8 cellular contexts compared by ENCODE assay signal in the genomic region with DNA sequence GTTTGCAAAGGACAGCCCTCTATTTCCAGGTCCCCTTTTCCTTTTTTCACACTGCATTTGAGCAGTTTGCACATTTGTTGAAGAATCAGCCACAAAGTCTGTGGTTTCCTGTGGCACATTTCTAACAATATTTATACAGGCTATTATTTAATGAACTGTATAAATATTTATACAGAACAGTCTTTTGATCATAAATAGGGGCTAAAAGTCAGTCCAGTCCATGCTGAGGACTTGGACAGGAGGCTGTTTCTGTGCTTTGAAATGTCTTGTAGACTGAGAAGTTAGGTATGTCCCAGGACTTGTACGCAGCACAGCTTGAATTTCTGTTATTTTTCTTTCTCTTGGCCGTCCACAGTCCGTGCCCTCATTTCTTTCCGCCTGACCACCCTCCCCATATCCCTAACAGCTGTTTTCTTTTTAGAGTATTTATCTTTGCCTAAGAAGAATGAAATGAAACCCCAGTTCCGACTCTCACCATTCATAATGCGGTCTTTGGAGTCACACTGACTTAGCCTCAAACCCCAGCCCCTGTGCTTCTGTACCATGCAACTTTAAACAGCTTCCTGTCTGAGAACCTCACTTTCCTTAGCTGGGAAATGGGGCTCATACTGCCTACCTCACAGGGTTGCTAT. TPM values are rescaled to one million over a fixed set of nuclear protein-coding genes. Genes with fewer than 3 reads are reported as not detected.
A peak's percentile ranks its signal among the peaks of the same experiment; 100 is the strongest.
DNase-seq lines count a peak whose midpoint lies in the region; ATAC-seq lines count a peak whose summit lies in the region.

No MANE protein-coding gene starts in this region.

- H3K27ac Mint-ChIP-seq in natural killer cell treated with Interleukin-12 subunit alpha and Interleukin-12 subunit beta and Interleukin-15 and Interleukin-18, amount 100 ng/mL, for 72 hours: peak overlapping the region; percentile 56 to 71

- H3K4me1 Mint-ChIP-seq in natural killer cell treated with Interleukin-12 subunit alpha and Interleukin-12 subunit beta and Interleukin-15 and Interleukin-18, amount 100 ng/mL, for 72 hours (ENCODE audit: low read depth in 2 of 2): peaks cover 47 to 53% of the 10 kb centered on the region in 2 donors

- ATAC-seq in HG02798 (IDR thresholded peaks at IDR 0.05; ENCODE audit: poor library complexity, unreplicated experiment) (peak; percentile 53), HG02678 (IDR thresholded peaks at IDR 0.05; ENCODE audit: unreplicated experiment) (no peak)
- peak; percentile 90 to 93 for ATAC-seq in natural killer cell treated with Interleukin-12 subunit alpha and Interleukin-12 subunit beta and Interleukin-15 and Interleukin-18, amount 100 ng/mL, for 72 hours

- H3K4me3 Mint-ChIP-seq in natural killer cell treated with Interleukin-12 subunit alpha and Interleukin-12 subunit beta and Interleukin-15 and Interleukin-18, amount 100 ng/mL, for 72 hours: peak overlapping the region; percentile 93

- DNase-seq in AG20443 (ENCODE audit: low spot score) (peak; percentile 33), dedifferentiated amniotic fluid mesenchymal stem cell (ENCODE audit: extremely low spot score) (peak; percentile 77), NCI-H146 (lab: John Stamatoyannopoulos, UW) (no peak), cerebellar nuclear complex (lab: John Stamatoyannopoulos, UW) (no peak), NCI-H226 (no peak)
- peak; percentile 68 for DNase-seq in natural killer cell treated with Interleukin-12 subunit alpha and Interleukin-12 subunit beta and Interleukin-15 and Interleukin-18, amount 100 ng/mL, for 72 hours (ENCODE audit: low spot score)

- peaks cover 0 to 8% of the 10 kb centered on the region in 2 donors for H3K27me3 Mint-ChIP-seq in natural killer cell treated with Interleukin-12 subunit alpha and Interleukin-12 subunit beta and Interleukin-15 and Interleukin-18, amount 100 ng/mL, for 72 hours

- peaks cover 11% of the 10 kb centered on the region for H3K36me3 Mint-ChIP-seq in natural killer cell treated with Interleukin-12 subunit alpha and Interleukin-12 subunit beta and Interleukin-15 and Interleukin-18, amount 100 ng/mL, for 72 hours

- peaks cover 3% of the 10 kb centered on the region for H3K9me3 Mint-ChIP-seq in natural killer cell treated with Interleukin-12 subunit alpha and Interleukin-12 subunit beta and Interleukin-15 and Interleukin-18, amount 100 ng/mL, for 72 hours

RNA-seq across cellular contexts. Expression of gene FGGY, which starts 19.7 kb away (rescaled TPM):
- 10 to 100 TPM; 10.9 to 11.9 TPM for total RNA-seq in natural killer cell treated with Interleukin-12 subunit alpha and Interleukin-12 subunit beta and Interleukin-15 and Interleukin-18, amount 100 ng/mL, for 72 hours

Comparison
In these comparisons a context has a peak if more than half of its experiments do, and no peak if none do; other contexts are left out.
1. DNase-seq: peak in AG20443 (single experiment), dedifferentiated amniotic fluid mesenchymal stem cell (single experiment) and natural killer cell treated with Interleukin-12 subunit alpha and Interleukin-12 subunit beta and Interleukin-15 and Interleukin-18, amount 100 ng/mL, for 72 hours (single experiment); none in NCI-H146 (single experiment), cerebellar nuclear complex (0 of 2) and NCI-H226 (single experiment).